ENCODE assay signal across 20 cellular contexts in the genomic region with DNA sequence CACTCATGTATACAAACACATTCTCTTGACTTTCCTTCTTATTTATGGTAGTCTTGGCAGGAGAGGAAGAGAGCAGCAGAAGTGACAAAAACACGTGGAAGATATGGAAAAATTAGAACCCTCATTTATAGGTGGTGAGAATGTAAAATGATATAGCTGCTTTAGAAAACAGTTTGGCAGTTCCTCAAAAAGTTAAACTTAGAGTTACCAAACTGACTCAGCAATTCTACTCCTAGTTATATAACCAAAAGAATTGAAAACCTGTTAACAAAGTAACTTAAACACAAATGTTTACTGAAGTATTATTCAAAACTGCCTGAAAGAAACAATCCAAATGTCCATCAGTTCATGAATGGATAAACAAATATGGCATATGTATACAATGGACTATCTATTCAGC. TPM values are rescaled to one million over a fixed set of nuclear protein-coding genes. Genes with fewer than 3 reads are reported as not detected.
DNase-seq lines count a peak whose midpoint lies in the region; ATAC-seq and TF ChIP-seq lines count a peak whose summit lies in the region.
"Had no signal": no experiment of that assay in that cellular context is flagged by ENCODE, and none has a peak within 500 bp of the region (broad histone marks: within the 10 kb centered on the region; RNA-seq: fewer than 3 reads in every experiment).

No MANE protein-coding gene starts in this region.

- in situ Hi-C loops in KBM-7 (cut with MboI; ENCODE audit: low pct_unique_long_range_greater_than_20kb, low sequenced_read_pairs): no loop called here

- no peak for ATAC-seq in CD8-positive, alpha-beta T cell
- no peak for ATAC-seq in naive thymus-derived CD4-positive, alpha-beta T cell
- no peak for ATAC-seq in GM18861 (IDR thresholded peaks at IDR 0.05; ENCODE audit: unreplicated experiment)
- ATAC-seq: SK-N-SH treated with all-trans-retinoic acid at 6 μM for 48 hours had no signal

- POLR2A ChIA-PET in CD8-positive, alpha-beta T cell (lab: Charles Lee): no interaction called here
- POLR2A ChIA-PET in naive thymus-derived CD4-positive, alpha-beta T cell (lab: Charles Lee): interaction anchor here (3.1 kb wide), 1 partner anchor 17 kb away, joined by 17 read pairs; a partner anchor contains a TSS

- H3K4me3 ChIP-seq in CD8-positive, alpha-beta T cell (ENCODE audit: low read depth, low read length): no peak overlapping the region
- H3K4me3 ChIP-seq in naive thymus-derived CD4-positive, alpha-beta T cell (ENCODE audit: low read length): no peak overlapping the region
- H3K4me3 ChIP-seq in tibial nerve: no peak overlapping the region
- H3K4me3 ChIP-seq: BLaER1 treated with 17β-estradiol and CSF1 and Interleukin-3, amounts not matched to agents 10 nM and 100 nM had no signal

- H3K9me3 ChIP-seq in CD8-positive, alpha-beta T cell (ENCODE audit: low read length): no peaks in the 10 kb centered on the region
- H3K9me3 ChIP-seq in naive thymus-derived CD4-positive, alpha-beta T cell (ENCODE audit: control insufficient read depth in 2 of 3, low read length in 3 of 3): no peaks in the 10 kb centered on the region
- no peaks in the 10 kb centered on the region for H3K9me3 ChIP-seq in tibial nerve
- H3K9me3 ChIP-seq: BLaER1 treated with 17β-estradiol and CSF1 and Interleukin-3, amounts not matched to agents 10 nM and 100 nM had no signal

- no peak for TF ChIP-seq POLR2A in tibial nerve (IDR thresholded peaks at IDR 0.05)

- 66 to 76% methylated on average over 1 of the region's 1 CpG for WGBS in tibial nerve, 2 donors

- H3K36me3 ChIP-seq in CD8-positive, alpha-beta T cell (ENCODE audit: insufficient read depth, low read length): peaks cover 7% of the 10 kb centered on the region
- peaks cover 0 to 3% (median 0%) of the 10 kb centered on the region in 3 experiments for H3K36me3 ChIP-seq in naive thymus-derived CD4-positive, alpha-beta T cell (ENCODE audit: control insufficient read depth in 2 of 3, insufficient read depth in 3 of 3, low read length in 3 of 3)
- peaks cover 0 to 22% (median 0%) of the 10 kb centered on the region in 3 donors for H3K36me3 ChIP-seq in tibial nerve

- no peak for DNase-seq in CD8-positive, alpha-beta T cell
- DNase-seq in KBM-7 (peak; percentile 40), RPMI8226 (peak; percentile 10), DMS53 treated with DMSO at 0.1 percent for 48 hours (lab: John Stamatoyannopoulos, UW; ENCODE audit: unreplicated experiment) (no peak), tibial nerve (ENCODE audit: low spot score in 2 of 2) (no peak)
- DNase-seq in naive thymus-derived CD4-positive, alpha-beta T cell: no peak
- no peak for DNase-seq in stimulated activated naive CD4-positive, alpha-beta T cell (lab: John Stamatoyannopoulos, UW)
- DNase-seq: activated CD4-positive, alpha-beta T cell treated with anti-CD3 and anti-CD28 coated beads, Interleukin-2, amount 50 U/mL, for 1 hour; activated naive CD8-positive, alpha-beta T cell treated with anti-CD3 and anti-CD28 coated beads, Interleukin-2, amount 10 ng/mL, durations not matched to agents 7 days and 5 days; Calu3; head of caudate nucleus; HFFc6; NCI-H1048; NCI-H187 treated with DMSO at 0.1 percent for 48 hours; NCI-H2227 treated with DMSO at 0.1 percent for 48 hours; NCI-H69 had no signal

- H3K4me1 Mint-ChIP-seq in CD8-positive, alpha-beta T cell (ENCODE audit: low read depth): peaks cover 56% of the 10 kb centered on the region
- H3K4me1 Mint-ChIP-seq in naive thymus-derived CD4-positive, alpha-beta T cell: peaks cover 16 to 69% (median 56%) of the 10 kb centered on the region in 7 donors

- H3K4me3 Mint-ChIP-seq in CD8-positive, alpha-beta T cell: no peak overlapping the region
- no peak overlapping the region for H3K4me3 Mint-ChIP-seq in naive thymus-derived CD4-positive, alpha-beta T cell
- H3K4me3 Mint-ChIP-seq: activated naive CD8-positive, alpha-beta T cell treated with anti-CD3 and anti-CD28 coated beads, Interleukin-2, amount 10 ng/mL, durations not matched to agents 7 days and 5 days; activated T-helper 17 cell treated with anti-CD3 and anti-CD28 coated beads, Interleukin-2, amount 50 U/mL, for 72 hours; HFFc6 had no signal

- CTCF ChIA-PET in CD8-positive, alpha-beta T cell (lab: Charles Lee): no interaction called here
- CTCF ChIA-PET in naive thymus-derived CD4-positive, alpha-beta T cell (lab: Charles Lee): interaction anchor here (0.7 to 0.9 kb wide), 2 partner anchors 85 to 687 kb away, joined by 3 to 4 read pairs; a partner anchor contains a TSS

- H3K27me3 ChIP-seq in CD8-positive, alpha-beta T cell (ENCODE audit: insufficient read depth, low read length): no peaks in the 10 kb centered on the region
- no peaks in the 10 kb centered on the region for H3K27me3 ChIP-seq in naive thymus-derived CD4-positive, alpha-beta T cell (ENCODE audit: control insufficient read depth in 2 of 2, insufficient read depth in 2 of 2, low read length in 2 of 2)
- H3K27me3 ChIP-seq in tibial nerve: no peaks in the 10 kb centered on the region
- H3K27me3 ChIP-seq: BLaER1 treated with 17β-estradiol and CSF1 and Interleukin-3, amounts not matched to agents 10 nM and 100 nM had no signal

- peaks cover 66% of the 10 kb centered on the region for H3K36me3 Mint-ChIP-seq in CD8-positive, alpha-beta T cell
- peaks cover 8 to 36% (median 34%) of the 10 kb centered on the region in 5 donors for H3K36me3 Mint-ChIP-seq in naive thymus-derived CD4-positive, alpha-beta T cell

- H3K9me3 Mint-ChIP-seq in CD8-positive, alpha-beta T cell: no peaks in the 10 kb centered on the region
- H3K9me3 Mint-ChIP-seq in naive thymus-derived CD4-positive, alpha-beta T cell: no peaks in the 10 kb centered on the region
- H3K9me3 Mint-ChIP-seq: activated naive CD8-positive, alpha-beta T cell treated with anti-CD3 and anti-CD28 coated beads, Interleukin-2, amount 10 ng/mL, durations not matched to agents 7 days and 5 days; activated T-helper 17 cell treated with anti-CD3 and anti-CD28 coated beads, Interleukin-2, amount 50 U/mL, for 72 hours; HFFc6 had no signal

- no peak overlapping the region for H3K27ac ChIP-seq in CD8-positive, alpha-beta T cell (ENCODE audit: low read depth, low read length)
- no peak overlapping the region for H3K27ac ChIP-seq in naive thymus-derived CD4-positive, alpha-beta T cell (ENCODE audit: low read depth, low read length)
- H3K27ac ChIP-seq in tibial nerve: no peak overlapping the region
- H3K27ac ChIP-seq: BLaER1 treated with 17β-estradiol and CSF1 and Interleukin-3, amounts not matched to agents 10 nM and 100 nM had no signal

- H3K27me3 Mint-ChIP-seq in CD8-positive, alpha-beta T cell (ENCODE audit: low read depth): no peaks in the 10 kb centered on the region
- no peaks in the 10 kb centered on the region for H3K27me3 Mint-ChIP-seq in naive thymus-derived CD4-positive, alpha-beta T cell
- H3K27me3 Mint-ChIP-seq: activated naive CD8-positive, alpha-beta T cell treated with anti-CD3 and anti-CD28 coated beads, Interleukin-2, amount 10 ng/mL, durations not matched to agents 7 days and 5 days; activated T-helper 17 cell treated with anti-CD3 and anti-CD28 coated beads, Interleukin-2, amount 50 U/mL, for 72 hours had no signal

- no peak for TF ChIP-seq EP300 in tibial nerve (IDR thresholded peaks at IDR 0.05)

- H3K27ac Mint-ChIP-seq in CD8-positive, alpha-beta T cell: peak overlapping the region; percentile 34
- H3K27ac Mint-ChIP-seq in naive thymus-derived CD4-positive, alpha-beta T cell: peak overlapping the region in 7 of 9 donors; percentile 40 to 81 (median 66)
- H3K27ac Mint-ChIP-seq: activated naive CD8-positive, alpha-beta T cell treated with anti-CD3 and anti-CD28 coated beads, Interleukin-2, amount 10 ng/mL, durations not matched to agents 7 days and 5 days; activated T-helper 17 cell treated with anti-CD3 and anti-CD28 coated beads, Interleukin-2, amount 50 U/mL, for 72 hours; HFFc6 had no signal

- peaks cover 16% of the 10 kb centered on the region for H3K4me1 ChIP-seq in CD8-positive, alpha-beta T cell (ENCODE audit: insufficient read depth, low read length)
- peaks cover 3 to 11% of the 10 kb centered on the region in 2 donors for H3K4me1 ChIP-seq in naive thymus-derived CD4-positive, alpha-beta T cell (ENCODE audit: control insufficient read depth in 2 of 2, insufficient read depth in 2 of 2, low read length in 2 of 2)
- no peaks in the 10 kb centered on the region for H3K4me1 ChIP-seq in tibial nerve

- TF ChIP-seq CTCF in CD8-positive, alpha-beta T cell (IDR thresholded peaks at IDR 0.05): no peak
- TF ChIP-seq CTCF in tibial nerve (IDR thresholded peaks at IDR 0.05): no peak

- intact Hi-C loops in CD8-positive, alpha-beta T cell (cut with DNase I, micrococcal nuclease): no loop called here
- intact Hi-C loops in naive thymus-derived CD4-positive, alpha-beta T cell (cut with micrococcal nuclease): no loop called here

RNA-seq across cellular contexts. Expression of a gene that starts 16.8 kb away (rescaled TPM):
- total RNA-seq in CD8-positive, alpha-beta T cell: 100 to 1,000 TPM; 105 TPM
- total RNA-seq in naive thymus-derived CD4-positive, alpha-beta T cell: 100 to 1,000 TPM in 4 of 5 experiments, 10 to 100 TPM in 1; 72.0 to 171 (median 145) TPM
- 100 to 1,000 TPM; 280 to 359 TPM for polyA plus RNA-seq in naive thymus-derived CD4-positive, alpha-beta T cell
- 10 to 100 TPM; 29.1 to 45.4 (median 36.0) TPM for total RNA-seq in tibial nerve

RNA-seq across cellular contexts. Expression of a gene that starts 58.3 kb away (rescaled TPM):
- total RNA-seq in CD8-positive, alpha-beta T cell: 10 to 100 TPM; 11.2 TPM
- total RNA-seq in naive thymus-derived CD4-positive, alpha-beta T cell: 1 to 10 TPM in 4 of 5 experiments, under 1 TPM in 1; 0.70 to 2.9 (median 2.3) TPM
- not detected for polyA plus RNA-seq in naive thymus-derived CD4-positive, alpha-beta T cell
- total RNA-seq in tibial nerve: 1 to 10 TPM; 1.0 to 2.2 (median 2.0) TPM

Comparison
In these comparisons a context has a peak if more than half of its experiments do, and no peak if none do; other contexts are left out.
1. DNase-seq: peak in KBM-7 (single experiment) and RPMI8226 (single experiment); none in CD8-positive, alpha-beta T cell (0 of 7), naive thymus-derived CD4-positive, alpha-beta T cell (0 of 9), DMS53 treated with DMSO at 0.1 percent for 48 hours (single experiment), tibial nerve (0 of 2) and stimulated activated naive CD4-positive, alpha-beta T cell (0 of 6).